Comparison of ENCODE assay signal across 1 cellular context in the genomic region with DNA sequence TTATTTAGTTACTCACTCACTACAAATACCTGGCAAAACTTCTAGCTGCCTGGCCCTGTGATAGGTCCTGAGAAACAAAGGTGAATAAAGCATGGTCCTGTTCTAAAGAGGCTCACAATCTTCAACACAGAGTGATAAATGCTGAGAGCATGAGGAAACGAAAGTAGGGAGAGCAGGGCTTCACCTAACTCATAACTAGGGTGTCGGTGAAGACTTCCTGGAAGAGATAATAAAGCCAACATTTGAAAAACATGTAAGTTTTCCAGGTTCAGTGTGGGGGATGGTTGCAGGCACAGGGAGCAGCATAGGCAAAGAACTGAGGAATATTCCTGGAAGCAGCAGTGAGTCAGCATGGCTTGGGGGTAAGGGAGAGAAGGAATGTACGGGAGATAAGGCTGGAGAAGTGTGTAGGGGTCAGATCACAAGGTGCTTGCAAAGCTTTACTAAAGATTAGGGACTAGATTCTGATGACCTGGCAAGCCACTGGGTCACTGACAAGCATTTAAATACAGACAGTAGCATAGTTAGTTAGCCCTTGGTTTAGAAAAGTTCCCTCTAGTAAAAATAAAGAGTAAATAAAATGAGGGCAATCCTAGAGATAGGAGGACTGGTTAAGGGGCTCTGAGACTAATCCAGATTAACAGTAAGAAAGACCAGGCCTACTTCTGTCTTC.
TF ChIP-seq lines count a peak whose summit lies in the region.

No MANE protein-coding gene starts in this region.

TF ChIP-seq in WTC11, 78 proteins besides CTCF, POLR2A, EP300 and RAD21 (continued from another document):
- TF ChIP-seq, protein P1, sequence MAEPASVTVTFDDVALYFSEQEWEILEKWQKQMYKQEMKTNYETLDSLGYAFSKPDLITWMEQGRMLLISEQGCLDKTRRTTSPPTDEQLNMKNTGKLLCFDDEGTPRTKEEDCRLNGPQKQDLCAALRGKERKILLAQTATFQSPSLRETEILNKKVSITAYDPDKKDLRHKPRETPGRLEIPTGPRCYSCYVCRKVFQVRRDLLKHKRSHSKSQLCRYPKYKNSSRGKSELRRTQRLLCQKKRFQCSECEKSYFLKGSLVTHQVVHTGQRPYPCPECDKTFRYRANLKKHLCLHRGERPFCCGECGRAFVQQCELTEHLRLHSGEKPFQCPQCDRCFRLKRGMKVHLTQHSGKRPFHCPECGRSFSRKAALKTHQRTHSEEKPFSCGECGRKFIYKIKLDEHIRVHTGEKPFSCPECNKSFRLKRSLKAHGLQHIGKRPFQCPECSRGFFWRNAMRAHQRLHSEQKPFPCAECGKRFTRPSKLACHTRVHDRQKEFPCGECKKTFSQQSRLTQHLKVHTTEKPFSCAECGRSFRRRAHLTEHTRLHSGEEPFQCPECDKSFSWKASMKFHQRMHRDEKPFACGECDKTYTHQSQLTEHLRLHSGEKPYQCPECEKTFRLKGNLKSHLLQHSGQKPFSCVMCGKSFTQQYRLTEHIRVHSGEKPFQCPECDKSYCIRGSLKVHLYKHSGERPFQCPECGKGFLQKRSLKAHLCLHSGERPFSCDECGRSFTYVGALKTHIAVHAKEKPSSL (CRISPR knock-in tag; conservative IDR thresholded peaks at IDR 0.05), result no peak
- TF ChIP-seq, protein P2, sequence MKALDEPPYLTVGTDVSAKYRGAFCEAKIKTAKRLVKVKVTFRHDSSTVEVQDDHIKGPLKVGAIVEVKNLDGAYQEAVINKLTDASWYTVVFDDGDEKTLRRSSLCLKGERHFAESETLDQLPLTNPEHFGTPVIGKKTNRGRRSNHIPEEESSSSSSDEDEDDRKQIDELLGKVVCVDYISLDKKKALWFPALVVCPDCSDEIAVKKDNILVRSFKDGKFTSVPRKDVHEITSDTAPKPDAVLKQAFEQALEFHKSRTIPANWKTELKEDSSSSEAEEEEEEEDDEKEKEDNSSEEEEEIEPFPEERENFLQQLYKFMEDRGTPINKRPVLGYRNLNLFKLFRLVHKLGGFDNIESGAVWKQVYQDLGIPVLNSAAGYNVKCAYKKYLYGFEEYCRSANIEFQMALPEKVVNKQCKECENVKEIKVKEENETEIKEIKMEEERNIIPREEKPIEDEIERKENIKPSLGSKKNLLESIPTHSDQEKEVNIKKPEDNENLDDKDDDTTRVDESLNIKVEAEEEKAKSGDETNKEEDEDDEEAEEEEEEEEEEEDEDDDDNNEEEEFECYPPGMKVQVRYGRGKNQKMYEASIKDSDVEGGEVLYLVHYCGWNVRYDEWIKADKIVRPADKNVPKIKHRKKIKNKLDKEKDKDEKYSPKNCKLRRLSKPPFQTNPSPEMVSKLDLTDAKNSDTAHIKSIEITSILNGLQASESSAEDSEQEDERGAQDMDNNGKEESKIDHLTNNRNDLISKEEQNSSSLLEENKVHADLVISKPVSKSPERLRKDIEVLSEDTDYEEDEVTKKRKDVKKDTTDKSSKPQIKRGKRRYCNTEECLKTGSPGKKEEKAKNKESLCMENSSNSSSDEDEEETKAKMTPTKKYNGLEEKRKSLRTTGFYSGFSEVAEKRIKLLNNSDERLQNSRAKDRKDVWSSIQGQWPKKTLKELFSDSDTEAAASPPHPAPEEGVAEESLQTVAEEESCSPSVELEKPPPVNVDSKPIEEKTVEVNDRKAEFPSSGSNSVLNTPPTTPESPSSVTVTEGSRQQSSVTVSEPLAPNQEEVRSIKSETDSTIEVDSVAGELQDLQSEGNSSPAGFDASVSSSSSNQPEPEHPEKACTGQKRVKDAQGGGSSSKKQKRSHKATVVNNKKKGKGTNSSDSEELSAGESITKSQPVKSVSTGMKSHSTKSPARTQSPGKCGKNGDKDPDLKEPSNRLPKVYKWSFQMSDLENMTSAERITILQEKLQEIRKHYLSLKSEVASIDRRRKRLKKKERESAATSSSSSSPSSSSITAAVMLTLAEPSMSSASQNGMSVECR (CRISPR knock-in tag; IDR thresholded peaks at IDR 0.05; ENCODE audit: borderline replicate concordance), result no peak
- TF ChIP-seq CREB1 (CRISPR knock-in tag; IDR thresholded peaks at IDR 0.05), result no peak
